Comparison of ENCODE assay signal across 8 cellular contexts in genomic region chr3:152328841-152329240, GRCh38.
DNase-seq lines count a peak whose midpoint lies in the region; ATAC-seq, FAIRE-seq and TF ChIP-seq lines count a peak whose summit lies in the region.

No MANE protein-coding gene starts in this region.

- peaks cover 63% of the 10 kb centered on the region for H3K36me3 Mint-ChIP-seq in activated T-cell treated with anti-CD3 and anti-CD28 coated beads, Interleukin-2, amount 50 U/mL, for 24 hours (ENCODE audit: low read depth)
- peaks cover 42% of the 10 kb centered on the region for H3K36me3 Mint-ChIP-seq in activated naive CD8-positive, alpha-beta T cell treated with anti-CD3 and anti-CD28 coated beads, Interleukin-2, amount 50 U/mL, for 24 hours (ENCODE audit: low read depth)
- peaks cover 10% of the 10 kb centered on the region for H3K36me3 Mint-ChIP-seq in type B pancreatic cell

- DNase-seq in activated T-cell treated with anti-CD3 and anti-CD28 coated beads, Interleukin-2, amount 50 U/mL, for 24 hours: no peak
- no peak for DNase-seq in activated T-cell treated with anti-CD3 and anti-CD28 coated beads, Interleukin-2, amount 50 U/mL, for 1 hour
- no peak for DNase-seq in activated naive CD8-positive, alpha-beta T cell treated with anti-CD3 and anti-CD28 coated beads, Interleukin-2, amount 50 U/mL, for 24 hours
- DNase-seq in type B pancreatic cell (ENCODE audit: extremely low spot score, unreplicated experiment): no peak
- DNase-seq in NCI-H524 treated with DMSO at 0.1 percent for 48 hours (lab: John Stamatoyannopoulos, UW): no peak

- ATAC-seq in activated naive CD8-positive, alpha-beta T cell treated with anti-CD3 and anti-CD28 coated beads, Interleukin-2, amount 50 U/mL, for 24 hours: no peak
- no peak for ATAC-seq in HG03135 (IDR thresholded peaks at IDR 0.05; ENCODE audit: unreplicated experiment)
- no peak for ATAC-seq in HG02610 (IDR thresholded peaks at IDR 0.05; ENCODE audit: unreplicated experiment)

- H3K4me1 Mint-ChIP-seq in activated T-cell treated with anti-CD3 and anti-CD28 coated beads, Interleukin-2, amount 50 U/mL, for 24 hours (ENCODE audit: low read depth): peaks cover 87% of the 10 kb centered on the region
- peaks cover 85% of the 10 kb centered on the region for H3K4me1 Mint-ChIP-seq in activated naive CD8-positive, alpha-beta T cell treated with anti-CD3 and anti-CD28 coated beads, Interleukin-2, amount 50 U/mL, for 24 hours
- H3K4me1 Mint-ChIP-seq in type B pancreatic cell (ENCODE audit: unreplicated experiment): peaks cover 10% of the 10 kb centered on the region

- peak overlapping the region; percentile 87 for H3K27ac Mint-ChIP-seq in activated T-cell treated with anti-CD3 and anti-CD28 coated beads, Interleukin-2, amount 50 U/mL, for 24 hours
- peak overlapping the region; percentile 67 for H3K27ac Mint-ChIP-seq in activated naive CD8-positive, alpha-beta T cell treated with anti-CD3 and anti-CD28 coated beads, Interleukin-2, amount 50 U/mL, for 24 hours
- H3K27ac Mint-ChIP-seq in type B pancreatic cell: no peak overlapping the region

- H3K9me3 Mint-ChIP-seq in activated T-cell treated with anti-CD3 and anti-CD28 coated beads, Interleukin-2, amount 50 U/mL, for 24 hours: no peaks in the 10 kb centered on the region
- peaks cover 7% of the 10 kb centered on the region for H3K9me3 Mint-ChIP-seq in activated naive CD8-positive, alpha-beta T cell treated with anti-CD3 and anti-CD28 coated beads, Interleukin-2, amount 50 U/mL, for 24 hours
- no peaks in the 10 kb centered on the region for H3K9me3 Mint-ChIP-seq in type B pancreatic cell

- peak; percentile 89 for FAIRE-seq in islet of Langerhans (lab: Jason Lieb, UNC)

- H3K27me3 Mint-ChIP-seq in activated T-cell treated with anti-CD3 and anti-CD28 coated beads, Interleukin-2, amount 50 U/mL, for 24 hours: no peaks in the 10 kb centered on the region
- H3K27me3 Mint-ChIP-seq in activated naive CD8-positive, alpha-beta T cell treated with anti-CD3 and anti-CD28 coated beads, Interleukin-2, amount 50 U/mL, for 24 hours: no peaks in the 10 kb centered on the region
- H3K27me3 Mint-ChIP-seq in type B pancreatic cell: no peaks in the 10 kb centered on the region

- TF ChIP-seq CTCF in type B pancreatic cell (conservative IDR thresholded peaks at IDR 0.05): no peak

- H3K4me3 Mint-ChIP-seq in activated T-cell treated with anti-CD3 and anti-CD28 coated beads, Interleukin-2, amount 50 U/mL, for 24 hours: no peak overlapping the region
- H3K4me3 Mint-ChIP-seq in activated naive CD8-positive, alpha-beta T cell treated with anti-CD3 and anti-CD28 coated beads, Interleukin-2, amount 50 U/mL, for 24 hours: peak overlapping the region; percentile 22
- H3K4me3 Mint-ChIP-seq in type B pancreatic cell: peak overlapping the region; percentile 0
